ENCODE assay signal across 24 cellular contexts in the genomic region with DNA sequence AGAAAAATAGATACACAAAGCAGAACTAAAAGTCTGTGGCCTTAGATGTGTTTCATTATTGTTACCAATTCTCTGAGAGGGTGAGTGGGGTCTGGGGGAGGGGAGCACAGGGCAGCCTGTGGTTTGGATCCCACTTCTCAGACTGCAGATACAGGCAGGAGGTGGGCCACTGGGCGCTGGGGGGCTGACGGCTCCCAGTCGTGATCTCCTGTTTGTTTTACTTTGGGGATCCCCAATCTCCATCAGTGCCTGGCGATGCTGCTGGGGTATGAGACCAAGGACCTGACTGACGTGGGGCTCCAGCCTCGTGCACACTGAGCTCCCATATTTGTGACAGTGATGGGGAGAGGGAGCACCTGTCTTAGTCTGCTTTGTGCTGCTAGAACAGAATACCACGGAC. TPM values are rescaled to one million over a fixed set of nuclear protein-coding genes. Genes with fewer than 3 reads are reported as not detected.
"Had no signal": no experiment of that assay in that cellular context is flagged by ENCODE, and none has a peak within 500 bp of the region (broad histone marks: within the 10 kb centered on the region; RNA-seq: fewer than 3 reads in every experiment).

No MANE protein-coding gene starts in this region.

- H3K27me3 ChIP-seq: left lung, right atrium auricular region, sigmoid colon had no signal

- H3K4me3 Mint-ChIP-seq: dendritic cell treated with granulocyte-macrophage colony-stimulating factor and Interleukin-4, amounts not matched to agents 40 ng/mL and 50 ng/mL, for 4 days; natural killer cell had no signal

- H3K9me3 ChIP-seq: heart left ventricle, left lung, mucosa of descending colon, right atrium auricular region, sigmoid colon, tibial artery had no signal

- FAIRE-seq: colon, frontal cortex had no signal

- H3K4me3 ChIP-seq: heart left ventricle, left lung, mucosa of descending colon, right atrium auricular region, sigmoid colon, skin epidermis, tibial artery had no signal

- H3K9me3 Mint-ChIP-seq: dendritic cell treated with granulocyte-macrophage colony-stimulating factor and Interleukin-4, amounts not matched to agents 40 ng/mL and 50 ng/mL, for 4 days; natural killer cell had no signal

- H3K27me3 Mint-ChIP-seq: dendritic cell treated with granulocyte-macrophage colony-stimulating factor and Interleukin-4, amounts not matched to agents 40 ng/mL and 50 ng/mL, for 4 days had no signal

- H3K4me1 ChIP-seq: left lung, sigmoid colon had no signal

- H3K36me3 ChIP-seq: brain microvascular endothelial cell, heart left ventricle, left lung, right atrium auricular region, sigmoid colon, tibial artery had no signal

- H3K4me1 Mint-ChIP-seq: natural killer cell had no signal

- DNase-seq: brain microvascular endothelial cell; cerebellar nuclear complex; hippocampal formation; left lung; natural killer cell; sigmoid colon; stimulated activated CD4-positive, alpha-beta T cell treated with anti-CD3 and anti-CD28 coated beads, Interleukin-2, amount 100 ng/mL, for 24 hours; stimulated activated naive CD8-positive, alpha-beta T cell treated with anti-CD3 and anti-CD28 coated beads, Interleukin-15, Interleukin-2, amounts not matched to agents 100 U/mL and 50 U/mL, for 24 hours; tibial artery had no signal

- H3K36me3 Mint-ChIP-seq: natural killer cell had no signal

- H3K27ac ChIP-seq: brain microvascular endothelial cell, left lung, right atrium auricular region, sigmoid colon, tibial artery had no signal

- H3K27ac Mint-ChIP-seq: dendritic cell treated with granulocyte-macrophage colony-stimulating factor and Interleukin-4, amounts not matched to agents 40 ng/mL and 50 ng/mL, for 4 days; natural killer cell had no signal

- ATAC-seq: natural killer cell; stimulated activated naive CD8-positive, alpha-beta T cell treated with anti-CD3 and anti-CD28 coated beads, Interleukin-15, Interleukin-2, amounts not matched to agents 100 U/mL and 50 U/mL, for 24 hours had no signal

RNA-seq across cellular contexts. Expression of a gene that starts 54.9 kb away (rescaled TPM):
- total RNA-seq: cardiac septum, fibroblast of lung, glomerular endothelial cell, lung microvascular endothelial cell, mesenteric fat pad, omental fat pad, posterior vena cava, right atrium auricular region, sigmoid colon, temporal lobe had no signal
- polyA plus RNA-seq: fibroblast of lung had no signal
